2 cellular contexts compared by ENCODE assay signal in the genomic region with DNA sequence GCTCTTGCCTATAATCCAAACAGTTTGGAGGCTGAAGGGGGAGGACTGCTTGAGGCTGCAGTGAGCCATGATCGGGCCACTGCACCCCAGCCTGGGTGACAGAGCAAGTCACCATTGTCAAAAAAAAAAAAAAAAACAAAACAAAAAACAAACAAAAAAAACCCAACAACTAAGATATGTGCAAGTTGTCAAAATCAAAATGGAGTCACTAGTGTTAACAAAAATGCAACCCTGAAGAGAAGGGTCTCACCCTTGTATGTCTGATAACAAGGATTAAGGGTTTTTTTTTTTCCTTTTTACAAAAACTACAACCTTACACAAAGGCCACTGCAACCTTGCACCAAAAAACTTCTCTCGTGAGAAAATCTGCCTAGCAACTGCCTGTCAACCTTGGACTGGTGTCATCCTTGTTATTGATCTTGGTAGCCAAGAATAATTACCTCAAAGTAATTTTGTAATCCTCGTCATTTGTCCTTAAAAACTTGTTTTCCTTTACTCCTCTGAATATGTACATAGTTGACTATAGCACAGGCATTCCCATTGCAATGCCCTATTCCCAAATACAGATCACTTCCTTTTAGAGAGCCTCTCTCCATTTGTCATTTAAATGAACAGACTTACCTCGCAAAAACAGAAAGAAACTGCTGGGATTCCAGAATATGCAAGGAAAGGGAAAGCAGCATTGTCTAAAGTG.
TF ChIP-seq lines count a peak whose summit lies in the region.

No MANE protein-coding gene starts in this region.

TF ChIP-seq in GM23338, 12 proteins besides CTCF, POLR2A, EP300 and RAD21:
- no peak for TF ChIP-seq ZNF114 (CRISPR knock-in tag; IDR thresholded peaks at IDR 0.05)
- TF ChIP-seq POLR2AphosphoS5 (IDR thresholded peaks at IDR 0.05; ENCODE audit: low read depth): peak; percentile 47; the same call in 1 of the 2 replicates
- TF ChIP-seq NANOG (IDR thresholded peaks at IDR 0.05; ENCODE audit: borderline replicate concordance): peak; percentile 92
- TF ChIP-seq EZH2 (IDR thresholded peaks at IDR 0.05; ENCODE audit: low read depth, unreplicated experiment): no peak
- TF ChIP-seq CREB1 (CRISPR knock-in tag; IDR thresholded peaks at IDR 0.05; ENCODE audit: low read depth): peak; percentile 56

TF ChIP-seq in WTC11, 78 proteins besides CTCF, POLR2A, EP300 and RAD21:
- TF ChIP-seq, protein P1, sequence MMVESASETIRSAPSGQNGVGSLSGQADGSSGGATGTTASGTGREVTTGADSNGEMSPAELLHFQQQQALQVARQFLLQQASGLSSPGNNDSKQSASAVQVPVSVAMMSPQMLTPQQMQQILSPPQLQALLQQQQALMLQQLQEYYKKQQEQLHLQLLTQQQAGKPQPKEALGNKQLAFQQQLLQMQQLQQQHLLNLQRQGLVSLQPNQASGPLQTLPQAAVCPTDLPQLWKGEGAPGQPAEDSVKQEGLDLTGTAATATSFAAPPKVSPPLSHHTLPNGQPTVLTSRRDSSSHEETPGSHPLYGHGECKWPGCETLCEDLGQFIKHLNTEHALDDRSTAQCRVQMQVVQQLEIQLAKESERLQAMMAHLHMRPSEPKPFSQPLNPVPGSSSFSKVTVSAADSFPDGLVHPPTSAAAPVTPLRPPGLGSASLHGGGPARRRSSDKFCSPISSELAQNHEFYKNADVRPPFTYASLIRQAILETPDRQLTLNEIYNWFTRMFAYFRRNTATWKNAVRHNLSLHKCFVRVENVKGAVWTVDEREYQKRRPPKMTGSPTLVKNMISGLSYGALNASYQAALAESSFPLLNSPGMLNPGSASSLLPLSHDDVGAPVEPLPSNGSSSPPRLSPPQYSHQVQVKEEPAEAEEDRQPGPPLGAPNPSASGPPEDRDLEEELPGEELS (CRISPR knock-in tag; IDR thresholded peaks at IDR 0.05): peak; percentile 28; the same call in 1 of the 2 replicates
- no peak for TF ChIP-seq NFATC4 (CRISPR knock-in tag; IDR thresholded peaks at IDR 0.05)
